In genomic region chr18:59697236-59697932, GRCh38 we compare ENCODE assay signal across 1 cellular context.
TF ChIP-seq lines count a peak whose summit lies in the region.

TSS of gene CCBE1 (minus strand) at chr18:59697423.

TF ChIP-seq in K562, 482 proteins besides CTCF, POLR2A, EP300 and RAD21 (continued from another document):
- TF ChIP-seq UBTF (IDR thresholded peaks at IDR 0.05; ENCODE audit: borderline replicate concordance in 1 of 2, low read depth in 2 of 2, low read length in 2 of 2): no peak
- no peak for TF ChIP-seq ZNF639 (CRISPR knock-in tag; conservative IDR thresholded peaks at IDR 0.05 in 1 of 2, IDR thresholded peaks at IDR 0.05 in 1 of 2)
- no peak for TF ChIP-seq ATF6 (CRISPR knock-in tag; IDR thresholded peaks at IDR 0.05)
- no peak for TF ChIP-seq GTF2B (IDR thresholded peaks at IDR 0.05; ENCODE audit: extremely low read depth, insufficient read length)
TF ChIP-seq in K562: peak in this region for 0.
